24 cellular contexts compared by ENCODE assay signal in the genomic region with DNA sequence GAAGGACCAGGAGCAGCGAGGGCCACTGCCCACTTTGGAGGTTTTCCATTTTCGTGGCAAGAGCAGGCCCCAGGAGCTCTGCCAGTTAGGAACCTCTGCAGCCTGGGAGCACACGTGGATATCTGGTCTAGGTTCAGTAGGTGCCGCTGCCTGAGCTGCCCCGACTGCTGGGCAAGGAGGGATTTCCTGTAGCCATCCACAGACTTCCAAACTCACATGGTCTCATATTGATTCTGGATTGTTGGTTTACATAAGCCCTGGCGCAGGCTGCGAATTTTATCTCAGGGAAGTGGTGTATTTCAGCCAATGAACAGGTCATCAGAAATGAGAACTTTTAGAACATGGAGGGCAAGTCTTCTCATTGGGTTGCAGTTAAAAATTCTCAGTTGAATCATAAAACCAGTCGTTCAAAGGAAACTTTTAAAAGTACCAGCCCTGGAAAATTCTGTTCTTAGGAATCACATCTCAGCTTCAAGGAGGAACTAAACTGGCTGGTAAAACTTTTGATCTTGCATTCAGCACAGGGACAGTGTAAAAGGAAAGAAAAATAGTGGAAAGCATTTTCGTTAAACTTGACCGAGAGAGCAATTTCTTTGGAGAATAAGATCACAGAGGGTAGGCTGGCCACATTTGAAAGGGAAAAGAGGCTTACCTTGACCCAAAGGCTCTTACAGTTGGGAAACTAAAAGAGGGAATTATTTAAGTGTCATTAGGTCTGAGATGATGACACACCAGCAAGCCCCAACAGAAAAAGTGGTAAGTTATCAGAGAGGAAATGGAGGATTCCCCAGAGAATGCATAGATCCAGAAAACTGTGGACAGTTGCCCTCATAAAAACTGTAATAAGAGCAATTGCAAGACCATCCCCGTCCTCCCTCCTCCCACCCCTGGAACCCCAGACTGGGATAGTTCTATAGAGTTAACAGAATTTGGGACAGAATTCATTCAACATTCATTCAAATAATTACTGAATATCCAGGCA. TPM values are rescaled to one million over a fixed set of nuclear protein-coding genes. Genes with fewer than 3 reads are reported as not detected.
DNase-seq lines count a peak whose midpoint lies in the region; ATAC-seq lines count a peak whose summit lies in the region.
"Had no signal": no experiment of that assay in that cellular context is flagged by ENCODE, and none has a peak within 500 bp of the region (broad histone marks: within the 10 kb centered on the region; RNA-seq: fewer than 3 reads in every experiment).

No MANE protein-coding gene starts in this region.

- H3K4me3 ChIP-seq in skeletal muscle tissue (ENCODE audit: low read length in 3 of 3) = no peak overlapping the region
- H3K4me3 ChIP-seq: lung had no signal

- H3K27me3 Mint-ChIP-seq in T-helper 17 cell = no peaks in the 10 kb centered on the region
- H3K27me3 Mint-ChIP-seq: activated T-helper 17 cell treated with anti-CD3 and anti-CD28 coated beads, Interleukin-2, amount 50 U/mL, for 72 hours; naive thymus-derived CD8-positive, alpha-beta T cell had no signal

- no peaks in the 10 kb centered on the region for H3K36me3 ChIP-seq in skeletal muscle tissue (ENCODE audit: control insufficient read depth in 3 of 3, insufficient read depth in 3 of 3, low read length in 3 of 3)
- H3K36me3 ChIP-seq: BE2C had no signal

- H3K36me3 Mint-ChIP-seq in T-helper 17 cell (ENCODE audit: low read depth) = no peaks in the 10 kb centered on the region
- H3K36me3 Mint-ChIP-seq: naive thymus-derived CD8-positive, alpha-beta T cell had no signal

- ATAC-seq in T-helper 17 cell (no peak), left ventricle myocardium superior (peak; percentile 61), GM18873 (IDR thresholded peaks at IDR 0.05; ENCODE audit: low FRiP score, unreplicated experiment) (no peak)
- ATAC-seq: activated CD4-positive, CD25-positive, alpha-beta regulatory T cell treated with anti-CD3 and anti-CD28 coated beads, Interleukin-2, amount 50 U/mL, for 24 hours; activated naive CD8-positive, alpha-beta T cell treated with anti-CD3 and anti-CD28 coated beads, Interleukin-2, amount 50 U/mL, for 24 hours; activated T-helper 17 cell treated with anti-CD3 and anti-CD28 coated beads, Interleukin-2, amount 50 U/mL, for 72 hours; naive thymus-derived CD8-positive, alpha-beta T cell had no signal

- H3K9me3 ChIP-seq in T-helper 17 cell (ENCODE audit: control insufficient read depth, low read length, poor library complexity, severe bottlenecking) = no peaks in the 10 kb centered on the region
- H3K9me3 ChIP-seq in skeletal muscle tissue (ENCODE audit: control insufficient read depth in 3 of 3, low read length in 3 of 3) = no peaks in the 10 kb centered on the region
- H3K9me3 ChIP-seq: BE2C had no signal

- H3K9ac ChIP-seq in skeletal muscle tissue (ENCODE audit: low read depth in 1 of 3, low read length in 3 of 3) = peak overlapping the region in 2 of 3 donors; percentile 12 to 40

- DNase-seq in NOMO-1 treated with DMSO at 0.1 percent for 48 hours (lab: John Stamatoyannopoulos, UW; ENCODE audit: unreplicated experiment) (peak; percentile 7), NOMO-1 (lab: John Stamatoyannopoulos, UW; ENCODE audit: unreplicated experiment in 2 of 2) (no peak), T-helper 17 cell (no peak), left ventricle myocardium superior (no peak), head of caudate nucleus (no peak), NCI-H2196 treated with DMSO at 0.1 percent for 48 hours (lab: John Stamatoyannopoulos, UW; ENCODE audit: unreplicated experiment) (no peak)
- DNase-seq: activated naive CD8-positive, alpha-beta T cell treated with anti-CD3 and anti-CD28 coated beads, Interleukin-2, amount 50 U/mL, for 24 hours; BE2C; dermis blood vessel endothelial cell; DMS53; naive thymus-derived CD8-positive, alpha-beta T cell; NCI-H2081 treated with DMSO at 0.1 percent for 48 hours; NCI-H526; posterior cingulate gyrus; SIG-M5 had no signal

- peak overlapping the region; percentile 79 for H3K27ac ChIP-seq in skeletal muscle tissue (ENCODE audit: low read depth, low read length)
- H3K27ac ChIP-seq: 22Rv1 had no signal

- no peaks in the 10 kb centered on the region for H3K27me3 ChIP-seq in skeletal muscle tissue (ENCODE audit: control insufficient read depth in 3 of 3, insufficient read depth in 3 of 3, low read length in 3 of 3)
- H3K27me3 ChIP-seq: BE2C had no signal

- intact Hi-C loops in left ventricle myocardium superior (cut with micrococcal nuclease) = loop anchor here (10.0 kb wide), 1 partner anchor 53 kb away; no protein-coding TSS in a partner anchor
- intact Hi-C loops in head of caudate nucleus (cut with DNase I) = no loop called here

- H3K4me3 Mint-ChIP-seq in T-helper 17 cell = no peak overlapping the region
- H3K4me3 Mint-ChIP-seq: activated naive CD8-positive, alpha-beta T cell treated with anti-CD3 and anti-CD28 coated beads, Interleukin-2, amount 50 U/mL, for 24 hours; activated T-helper 17 cell treated with anti-CD3 and anti-CD28 coated beads, Interleukin-2, amount 50 U/mL, for 72 hours; naive thymus-derived CD8-positive, alpha-beta T cell; T-helper 2 cell treated with Interferon-gamma antibody and Interleukin-4, amounts not matched to agents 5 μg/mL and 100 μg/mL, for 36 hours had no signal

- peaks cover 9% of the 10 kb centered on the region for H3K4me1 Mint-ChIP-seq in T-helper 17 cell
- H3K4me1 Mint-ChIP-seq: activated T-helper 17 cell treated with anti-CD3 and anti-CD28 coated beads, Interleukin-2, amount 50 U/mL, for 72 hours had no signal

- H3K4me1 ChIP-seq in skeletal muscle tissue (ENCODE audit: control insufficient read depth in 3 of 3, insufficient read depth in 3 of 3, low read length in 3 of 3) = peaks cover 20 to 22% (median 21%) of the 10 kb centered on the region in 3 donors
- H3K4me1 ChIP-seq: BE2C had no signal

- H3K27ac Mint-ChIP-seq in T-helper 17 cell = peak overlapping the region; percentile 77
- H3K27ac Mint-ChIP-seq: activated naive CD8-positive, alpha-beta T cell treated with anti-CD3 and anti-CD28 coated beads, Interleukin-2, amount 50 U/mL, for 24 hours; activated T-helper 17 cell treated with anti-CD3 and anti-CD28 coated beads, Interleukin-2, amount 50 U/mL, for 72 hours; T-helper 2 cell treated with Interferon-gamma antibody and Interleukin-4, amounts not matched to agents 5 μg/mL and 100 μg/mL, for 36 hours had no signal

RNA-seq across cellular contexts. Expression of a gene that starts 6.4 kb away (rescaled TPM):
- total RNA-seq in T-helper 17 cell (not detected), left ventricle myocardium superior (not detected), skeletal muscle tissue (under 0.01 TPM)
- total RNA-seq: activated T-helper 17 cell treated with anti-CD3 and anti-CD28 coated beads, Interleukin-2, amount 50 U/mL, for 72 hours; dermis blood vessel endothelial cell; glomerular endothelial cell; lung; naive thymus-derived CD8-positive, alpha-beta T cell; temporal lobe had no signal

RNA-seq across cellular contexts. Expression of a gene that starts 26.7 kb away (rescaled TPM):
- total RNA-seq in T-helper 17 cell = not detected
- 3.7 TPM for total RNA-seq in left ventricle myocardium superior
- total RNA-seq in skeletal muscle tissue = 3.1 TPM
- total RNA-seq: activated T-helper 17 cell treated with anti-CD3 and anti-CD28 coated beads, Interleukin-2, amount 50 U/mL, for 72 hours; glomerular endothelial cell; naive thymus-derived CD8-positive, alpha-beta T cell had no signal
